3 cellular contexts compared by ENCODE assay signal in genomic region chr1:86741947-86742572, GRCh38.
TF ChIP-seq lines count a peak whose summit lies in the region.

No MANE protein-coding gene starts in this region.

TF ChIP-seq in GM12878, 131 proteins besides CTCF, POLR2A, EP300 and RAD21:
- TF ChIP-seq USF1 (IDR thresholded peaks at IDR 0.05; ENCODE audit: borderline replicate concordance, extremely low read length, insufficient read depth, low read depth, low read length) (no peak), REST (IDR thresholded peaks at IDR 0.05; ENCODE audit: low read depth, low read length) (no peak), SMC3 (IDR thresholded peaks at IDR 0.05; ENCODE audit: borderline replicate concordance, low read length) (peak; percentile 32; the same call in 1 of the 2 replicates), PAX5 (IDR thresholded peaks at IDR 0.05; ENCODE audit: borderline replicate concordance, low read depth, low read length) (no peak), IKZF2 (IDR thresholded peaks at IDR 0.05) (no peak), FOXK2 (IDR thresholded peaks at IDR 0.05) (no peak), ZNF274 (IDR thresholded peaks at IDR 0.05; ENCODE audit: insufficient read depth, insufficient read length) (no peak)

TF ChIP-seq in HepG2, 621 proteins besides CTCF, POLR2A, EP300 and RAD21:
- TF ChIP-seq STAG1 (CRISPR knock-in tag; IDR thresholded peaks at IDR 0.05) (peak; percentile 35; the same call in 1 of the 2 replicates), YY1 (IDR thresholded peaks at IDR 0.05; ENCODE audit: insufficient read depth, insufficient replicate concordance, low read depth, low read length) (no peak), ZNF329 (CRISPR knock-in tag; IDR thresholded peaks at IDR 0.05; ENCODE audit: low read depth) (no peak), IRF1 (CRISPR knock-in tag; IDR thresholded peaks at IDR 0.05; ENCODE audit: low read depth) (no peak), ZNF784 (CRISPR knock-in tag; IDR thresholded peaks at IDR 0.05; ENCODE audit: borderline replicate concordance) (no peak), ZNF337 (CRISPR knock-in tag; IDR thresholded peaks at IDR 0.05; ENCODE audit: borderline replicate concordance, low read depth) (no peak), SNAPC2 (CRISPR knock-in tag; IDR thresholded peaks at IDR 0.05) (no peak), MTERF4 (CRISPR knock-in tag; IDR thresholded peaks at IDR 0.05) (no peak)

TF ChIP-seq in GM12891, 5 proteins besides CTCF, POLR2A, EP300 and RAD21:
- no peak for TF ChIP-seq TAF1 (IDR thresholded peaks at IDR 0.05; ENCODE audit: low read depth, low read length)
- no peak for TF ChIP-seq POLR2AphosphoS5 (IDR thresholded peaks at IDR 0.05; ENCODE audit: low read depth, low read length)
- no peak for TF ChIP-seq SPI1 (IDR thresholded peaks at IDR 0.05; ENCODE audit: low read depth, low read length)
- TF ChIP-seq POU2F2 (IDR thresholded peaks at IDR 0.05; ENCODE audit: low read depth, low read length) = no peak
- no peak for TF ChIP-seq PAX5 (IDR thresholded peaks at IDR 0.05; ENCODE audit: insufficient read depth, low read length, severe bottlenecking)
